8 cellular contexts compared by ENCODE assay signal in the genomic region with DNA sequence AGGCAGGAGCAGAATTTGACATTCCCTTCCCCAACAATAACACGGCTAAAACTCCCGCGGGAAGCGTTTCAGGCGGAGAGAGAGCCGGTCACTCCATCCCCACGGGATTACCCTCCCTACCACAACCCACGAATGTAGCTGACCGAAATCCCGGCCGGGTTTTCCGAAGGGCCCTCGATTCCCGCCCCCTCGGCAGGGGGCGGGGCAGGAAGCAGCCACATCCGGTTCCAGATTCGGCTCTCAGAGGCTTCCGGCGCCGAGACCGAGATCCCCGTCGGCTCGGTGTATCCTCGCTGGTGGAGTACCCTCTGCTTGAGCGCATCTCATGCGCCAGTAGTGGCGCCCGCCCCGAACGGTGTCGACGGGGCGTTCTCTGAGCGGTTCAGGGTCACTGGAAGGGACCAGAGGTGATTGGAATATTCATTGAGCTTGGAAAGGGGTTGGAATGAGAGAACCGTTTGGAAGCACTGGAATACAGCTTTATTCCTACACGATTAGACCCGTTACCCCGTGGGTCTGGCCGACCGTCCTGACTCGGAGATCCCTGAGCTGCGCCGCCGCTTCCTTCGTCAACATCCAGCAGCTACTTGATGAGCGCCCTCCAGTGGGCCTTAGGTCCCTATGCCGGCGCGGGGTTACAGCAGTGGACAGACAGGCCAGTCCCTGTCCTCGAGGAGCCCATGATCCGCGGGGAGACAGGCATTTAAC. TPM values are rescaled to one million over a fixed set of nuclear protein-coding genes. Genes with fewer than 3 reads are reported as not detected.
DNase-seq lines count a peak whose midpoint lies in the region; ATAC-seq and TF ChIP-seq lines count a peak whose summit lies in the region.

No MANE protein-coding gene starts in this region.

- H3K79me2 ChIP-seq in H9 (ENCODE audit: insufficient read depth, low read length), result peaks cover 3% of the 10 kb centered on the region; the same call in 1 of the 2 replicates
- peaks cover 45% of the 10 kb centered on the region for H3K79me2 ChIP-seq in Loucy (ENCODE audit: insufficient read depth, low read length)

- H3K9me3 ChIP-seq in H9 (ENCODE audit: control insufficient read depth, low read depth, low read length), result no peaks in the 10 kb centered on the region
- H3K9me3 ChIP-seq in Loucy (ENCODE audit: insufficient read depth, low read depth, low read length), result no peaks in the 10 kb centered on the region

- ATAC-seq in stimulated activated naive CD8-positive, alpha-beta T cell treated with anti-CD3 and anti-CD28 coated beads, Interleukin-15, Interleukin-2, amounts not matched to agents 100 U/mL and 50 U/mL, for 24 hours, result peak; percentile 87

- no CpG with 5 or more reads among the region's 54 CpGs for WGBS in H9 (ENCODE audit: extremely low coverage, insufficient read length, low lambda C conversion rate)

- peak overlapping the region; percentile 98 to 99 (median 98) for H3K27ac Mint-ChIP-seq in H9
- H3K27ac Mint-ChIP-seq in nephron, result peak overlapping the region; percentile 94 to 96 (median 96)

- peak; percentile 81 for TF ChIP-seq CTCF in H9 (conservative IDR thresholded peaks at IDR 0.05)
- peak; percentile 76 for TF ChIP-seq CTCF in Loucy (conservative IDR thresholded peaks at IDR 0.05; ENCODE audit: low read length)
- TF ChIP-seq CTCF in RWPE1 (conservative IDR thresholded peaks at IDR 0.05; ENCODE audit: low read depth), result peak; percentile 84
- TF ChIP-seq CTCF in fibroblast of pulmonary artery (IDR thresholded peaks at IDR 0.05; ENCODE audit: low read length, missing control alignments), result peak; percentile 69
- peak; percentile 63 to 75 (median 72) for TF ChIP-seq CTCF in nephron (IDR thresholded peaks at IDR 0.05; ENCODE audit: unreplicated experiment in 3 of 3)

- H3K27ac ChIP-seq in H9 (ENCODE audit: insufficient read length, low read depth, low read length), result peak overlapping the region; percentile 91
- peak overlapping the region; percentile 98 for H3K27ac ChIP-seq in RWPE1

- CTCF ChIA-PET in RWPE1 (lab: Yijun Ruan, JAX), result interaction anchor here (0.5 to 1.7 kb wide), 10 partner anchors 11 to 298 kb away, joined by 3 to 15 read pairs (median 4); a partner anchor contains a TSS

- H3K18ac ChIP-seq in H9 (ENCODE audit: insufficient read length, low read depth, low read length), result peak overlapping the region; percentile 71

- no peaks in the 10 kb centered on the region for H3K27me3 ChIP-seq in H9 (ENCODE audit: insufficient read depth, low read length)
- H3K27me3 ChIP-seq in Loucy (ENCODE audit: insufficient read depth, low read length, poor library complexity, severe bottlenecking), result no peaks in the 10 kb centered on the region

- in situ Hi-C loops in G401 (cut with HindIII; ENCODE audit: low sequenced_read_pairs), result no loop called here

- no peak overlapping the region for H2AFZ ChIP-seq in H9 (ENCODE audit: low read length)
- H2AFZ ChIP-seq in Loucy (ENCODE audit: low read length), result peak overlapping the region; percentile 73; the same call in 1 of the 2 replicates

- peak overlapping the region; percentile 85 for H3K9ac ChIP-seq in H9 (ENCODE audit: extremely low read depth, insufficient read length, low read length)
- H3K9ac ChIP-seq in Loucy (ENCODE audit: low read depth, low read length, poor library complexity, severe bottlenecking), result peak overlapping the region; percentile 93

- POLR2A ChIA-PET in RWPE1 (lab: Yijun Ruan, JAX; ENCODE audit: low non-redundant PET), result interaction anchor here (3.6 kb wide), 1 partner anchor 22 kb away, joined by 14 read pairs; a partner anchor contains a TSS

- H3K36me3 ChIP-seq in Loucy (ENCODE audit: insufficient read depth, low read length), result peaks cover 9% of the 10 kb centered on the region; the same call in 1 of the 2 replicates

- no peak overlapping the region for H4K91ac ChIP-seq in H9 (ENCODE audit: insufficient read length, low read depth, low read length)

- no peak overlapping the region for H2BK12ac ChIP-seq in H9 (ENCODE audit: insufficient read length, low read depth, low read length)

- no peak overlapping the region for H2BK5ac ChIP-seq in H9 (ENCODE audit: insufficient read length, low read length)

- H3K36me3 Mint-ChIP-seq in H9 (ENCODE audit: insufficient read depth in 1 of 3, low read depth in 3 of 3) (peaks cover 7 to 26% (median 17%) of the 10 kb centered on the region in 3 experiments; a peak in 6 of 7 replicates), nephron (ENCODE audit: low read depth) (peaks cover 5% of the 10 kb centered on the region)

- H3K9me3 Mint-ChIP-seq in H9 (no peaks in the 10 kb centered on the region), nephron (no peaks in the 10 kb centered on the region)

- H3K79me1 ChIP-seq in H9 (ENCODE audit: insufficient read depth, low read depth, low read length, poor library complexity, severe bottlenecking), result no peaks in the 10 kb centered on the region

- no peak overlapping the region for H3K23ac ChIP-seq in H9 (ENCODE audit: insufficient read length, low read depth, low read length)

- peaks cover 10% of the 10 kb centered on the region for H3F3A ChIP-seq in Loucy (ENCODE audit: low read depth)

- H3K9me2 ChIP-seq in Loucy (replicated peaks; ENCODE audit: low read depth, low read length), result no peaks in the 10 kb centered on the region

- H2BK20ac ChIP-seq in H9 (ENCODE audit: low read depth, low read length, poor library complexity, severe bottlenecking), result no peak overlapping the region

- no peaks in the 10 kb centered on the region for H3K27me3 Mint-ChIP-seq in H9 (ENCODE audit: low read depth)
- peaks cover 3% of the 10 kb centered on the region for H3K27me3 Mint-ChIP-seq in nephron (ENCODE audit: low read depth)

- H3K4me2 ChIP-seq in H9 (ENCODE audit: insufficient read depth, insufficient read length, low read length) (peak overlapping the region; percentile 90), Loucy (ENCODE audit: low read depth, low read length, poor library complexity, severe bottlenecking) (peak overlapping the region; percentile 89)

- H3K4me3 ChIP-seq in Loucy (ENCODE audit: low read length, poor library complexity, severe bottlenecking), result peak overlapping the region; percentile 94
- peak overlapping the region; percentile 81 for H3K4me3 ChIP-seq in fibroblast of pulmonary artery (replicated peaks; ENCODE audit: low read depth, low read length)

- peaks cover 12 to 20% of the 10 kb centered on the region in 2 experiments for H3K4me1 Mint-ChIP-seq in H9
- peaks cover 16% of the 10 kb centered on the region for H3K4me1 Mint-ChIP-seq in nephron

- peak overlapping the region; percentile 7 for H3K56ac ChIP-seq in H9 (ENCODE audit: insufficient read length, low read depth, low read length)

- H3K23me2 ChIP-seq in H9 (ENCODE audit: insufficient read length, low read depth, low read length, poor library complexity, severe bottlenecking), result peaks cover 22% of the 10 kb centered on the region

- H3K4me1 ChIP-seq in H9 (ENCODE audit: insufficient read depth, low read length), result no peaks in the 10 kb centered on the region
- peaks cover 10% of the 10 kb centered on the region for H3K4me1 ChIP-seq in Loucy (ENCODE audit: insufficient read depth, low read length, poor library complexity, severe bottlenecking)

- H3K4ac ChIP-seq in H9 (ENCODE audit: low read depth, low read length), result no peak overlapping the region

- H2AK5ac ChIP-seq in H9 (ENCODE audit: insufficient read length, low read length), result no peak overlapping the region

- no peak overlapping the region for H3T11ph ChIP-seq in H9 (ENCODE audit: low read length)

- H2BK15ac ChIP-seq in H9 (ENCODE audit: low read depth, low read length), result no peak overlapping the region

- H3K14ac ChIP-seq in H9 (ENCODE audit: insufficient read depth, low read length), result peak overlapping the region; percentile 80

- H4K8ac ChIP-seq in H9 (replicated peaks; ENCODE audit: insufficient read length, low read depth, low read length), result no peak overlapping the region

- H4K20me1 ChIP-seq in H9 (ENCODE audit: control insufficient read depth, insufficient read depth, insufficient read length) (no peaks in the 10 kb centered on the region), Loucy (ENCODE audit: insufficient read depth, low read length, poor library complexity, severe bottlenecking) (peaks cover 3% of the 10 kb centered on the region)

- DNase-seq in G401 (ENCODE audit: low spot score) (peak; percentile 92), H9 (peak; percentile 87), RWPE1 (ENCODE audit: low spot score) (peak; percentile 82), fibroblast of pulmonary artery (ENCODE audit: low read depth) (peak; percentile 92)
- peak; percentile 91 for DNase-seq in activated T-helper 9 cell treated with anti-CD3 and anti-CD28 coated beads, Interleukin-2, amount 50 U/mL, for 16 hours (ENCODE audit: low read depth)
- peak; percentile 96 for DNase-seq in stimulated activated naive CD8-positive, alpha-beta T cell treated with anti-CD3 and anti-CD28 coated beads, Interleukin-15, Interleukin-2, amounts not matched to agents 100 U/mL and 50 U/mL, for 24 hours

- no peak overlapping the region for H2BK120ac ChIP-seq in H9 (ENCODE audit: low read depth, low read length, poor library complexity, severe bottlenecking)

- H3K4me3 Mint-ChIP-seq in H9 (peak overlapping the region; percentile 98 to 100), nephron (peak overlapping the region; percentile 93 to 100 (median 96))

- H4K5ac ChIP-seq in H9 (ENCODE audit: insufficient read length, low read depth, low read length), result no peak overlapping the region

RNA-seq across cellular contexts. Expression of a gene that starts 0.6 kb away (rescaled TPM):
- total RNA-seq in G401 (2014; rRNA removed; shearing (Covaris generic)), result 58.4 and 62.4 TPM in 2 replicates
- total RNA-seq in H9 (2021), result 70.5 and 74.3 TPM in 2 replicates

RNA-seq across cellular contexts. Expression of a gene that starts 10.0 kb away (rescaled TPM):
- total RNA-seq in G401 (2014; rRNA removed; shearing (Covaris generic)), result 131 and 154 TPM in 2 replicates
- total RNA-seq in H9 (2021), result 85.8 and 90.7 TPM in 2 replicates

RNA-seq across cellular contexts. Expression of a gene that starts 10.4 kb away (rescaled TPM):
- total RNA-seq in G401 (2014; rRNA removed; shearing (Covaris generic)), result 91.6 and 107 TPM in 2 replicates
- 99.2 and 110 TPM in 2 replicates for total RNA-seq in H9 (2021)

RNA-seq across cellular contexts. Expression of a gene that starts 14.5 kb away (rescaled TPM):
- 29.8 and 32.7 TPM in 2 replicates for total RNA-seq in G401 (2014; rRNA removed; shearing (Covaris generic))
- total RNA-seq in H9 (2021), result 28.2 and 29.5 TPM in 2 replicates

RNA-seq across cellular contexts. Expression of a gene that starts 18.2 kb away (rescaled TPM):
- 12.8 and 17.1 TPM in 2 replicates for total RNA-seq in G401 (2014; rRNA removed; shearing (Covaris generic))
- total RNA-seq in H9 (2021), result 8.1 TPM in 2 replicates

Comparison
In these comparisons a context has a peak if more than half of its experiments do, and no peak if none do; other contexts are left out.
1. Peak in every context shown above with its lines: DNase-seq, ATAC-seq, H3K4me3 ChIP-seq and H3K27ac ChIP-seq.